17 cellular contexts compared by ENCODE assay signal in the genomic region with DNA sequence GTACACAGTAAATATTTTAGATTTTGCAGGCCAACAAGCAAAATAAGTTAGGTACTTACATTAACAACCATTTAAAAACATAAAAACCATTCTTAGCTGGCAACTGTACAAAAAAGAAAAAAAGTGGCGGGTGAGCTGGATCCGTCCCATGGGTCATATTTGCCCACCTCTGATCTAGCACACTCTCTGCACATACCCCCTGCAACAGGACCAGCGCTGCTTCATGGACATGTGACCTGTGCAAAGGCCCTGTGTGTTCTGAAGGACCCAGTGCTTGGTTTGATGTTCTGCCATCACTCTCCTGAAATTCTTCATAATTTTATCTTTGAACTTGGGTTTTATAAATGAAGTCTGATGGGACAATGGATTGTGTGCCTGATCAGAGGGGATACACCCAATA.
DNase-seq lines count a peak whose midpoint lies in the region; ATAC-seq and TF ChIP-seq lines count a peak whose summit lies in the region.
"Had no signal": no experiment of that assay in that cellular context is flagged by ENCODE, and none has a peak within 500 bp of the region (broad histone marks: within the 10 kb centered on the region; RNA-seq: fewer than 3 reads in every experiment).

No MANE protein-coding gene starts in this region.

- no peak for ATAC-seq in right cardiac atrium
- ATAC-seq: A549; CD8-positive, alpha-beta T cell had no signal

- DNase-seq in cardiac septum (ENCODE audit: low spot score) (peak; percentile 62), right cardiac atrium (no peak), osteocyte (ENCODE audit: extremely low spot score, unreplicated experiment) (peak; percentile 68), stomach (no peak), NOMO-1 treated with dmso at 0.1 percent for 144 hours (lab: John Stamatoyannopoulos, UW; ENCODE audit: unreplicated experiment) (no peak)
- DNase-seq: AML-193; Caco-2; Calu3; CD4-positive, alpha-beta T cell; CD8-positive, alpha-beta T cell; DMS79 treated with DMSO at 0.1 percent for 48 hours; GF-D8 had no signal

- TF ChIP-seq POLR2A in stomach (IDR thresholded peaks at IDR 0.05) = no peak

- 81% methylated on average over 3 of the region's 3 CpGs for WGBS in right cardiac atrium
- 71 to 82% (median 76%) methylated on average over 3 of the region's 3 CpGs for WGBS in stomach, 5 donors

- no peaks in the 10 kb centered on the region for H3K36me3 ChIP-seq in stomach
- H3K36me3 ChIP-seq: BLaER1 treated with 17β-estradiol and CSF1 and Interleukin-3, amounts not matched to agents 10 nM and 100 nM had no signal

- H3K4me1 ChIP-seq in right cardiac atrium (ENCODE audit: control insufficient read depth, insufficient read depth, low read length) (no peaks in the 10 kb centered on the region), stomach (no peaks in the 10 kb centered on the region)
- H3K4me1 ChIP-seq: A549, Caco-2 had no signal

- no peak for TF ChIP-seq CTCF in osteocyte (IDR thresholded peaks at IDR 0.05)
- TF ChIP-seq CTCF in stomach (IDR thresholded peaks at IDR 0.05) = no peak

- H3K9me3 ChIP-seq in right cardiac atrium (ENCODE audit: control insufficient read depth, low read length) = no peaks in the 10 kb centered on the region
- H3K9me3 ChIP-seq in stomach = peaks cover 0 to 9% (median 0%) of the 10 kb centered on the region in 4 donors
- H3K9me3 ChIP-seq: Caco-2 had no signal

- no peak overlapping the region for H3K27ac Mint-ChIP-seq in osteocyte (ENCODE audit: unreplicated experiment)
- H3K27ac Mint-ChIP-seq: B cell; CD4-positive, alpha-beta T cell; CD8-positive, alpha-beta T cell had no signal

- H3K4me3 ChIP-seq in right cardiac atrium (ENCODE audit: low read length) (no peak overlapping the region), stomach (no peak overlapping the region)
- H3K4me3 ChIP-seq: A549; BLaER1 treated with 17β-estradiol and CSF1 and Interleukin-3, amounts not matched to agents 10 nM and 100 nM had no signal

- no peaks in the 10 kb centered on the region for H3K4me1 Mint-ChIP-seq in osteocyte (ENCODE audit: unreplicated experiment)

- intact Hi-C loops in cardiac septum (cut with DNase I) (no loop called here), right cardiac atrium (cut with DNase I) (no loop called here), stomach (cut with DNase I; ENCODE audit: low total_unique reads) (no loop called here)

- H3K4me3 Mint-ChIP-seq in osteocyte (ENCODE audit: unreplicated experiment) = no peak overlapping the region
- H3K4me3 Mint-ChIP-seq: B cell; CD4-positive, alpha-beta T cell; CD8-positive, alpha-beta T cell had no signal

- H3K27me3 ChIP-seq in right cardiac atrium (ENCODE audit: control insufficient read depth, insufficient read depth) (no peaks in the 10 kb centered on the region), stomach (no peaks in the 10 kb centered on the region)
- H3K27me3 ChIP-seq: BLaER1 treated with 17β-estradiol and CSF1 and Interleukin-3, amounts not matched to agents 10 nM and 100 nM had no signal

- peaks cover 9% of the 10 kb centered on the region for H3K27me3 Mint-ChIP-seq in osteocyte (ENCODE audit: unreplicated experiment)

- H3K9me3 Mint-ChIP-seq in osteocyte (ENCODE audit: unreplicated experiment) = no peaks in the 10 kb centered on the region
- H3K9me3 Mint-ChIP-seq: CD4-positive, alpha-beta T cell; CD8-positive, alpha-beta T cell had no signal

- H3K27ac ChIP-seq in right cardiac atrium (ENCODE audit: low read length) (no peak overlapping the region), stomach (no peak overlapping the region)
- H3K27ac ChIP-seq: 22Rv1; A549; BLaER1 treated with 17β-estradiol and CSF1 and Interleukin-3, amounts not matched to agents 10 nM and 100 nM; C4-2B had no signal

- H3K36me3 Mint-ChIP-seq in osteocyte (ENCODE audit: unreplicated experiment) = no peaks in the 10 kb centered on the region
- H3K36me3 Mint-ChIP-seq: CD8-positive, alpha-beta T cell had no signal

- no peak for TF ChIP-seq EP300 in stomach (IDR thresholded peaks at IDR 0.05)

Comparison
In these comparisons a context has a peak if more than half of its experiments do, and no peak if none do; other contexts are left out.
1. DNase-seq: peak in cardiac septum (single experiment) and osteocyte (single experiment); none in right cardiac atrium (0 of 3), stomach (single experiment) and NOMO-1 treated with dmso at 0.1 percent for 144 hours (single experiment).